Comparison of ENCODE assay signal across 1 cellular context in genomic region chr1:226479432-226479831, GRCh38.
A peak's percentile ranks its signal among the peaks of the same experiment; 100 is the strongest.
TF ChIP-seq lines count a peak whose summit lies in the region.

No MANE protein-coding gene starts in this region.

TF ChIP-seq in HepG2, 621 proteins besides CTCF, POLR2A, EP300 and RAD21 (continued from another document and continues in another):
- TF ChIP-seq RERE (CRISPR knock-in tag; IDR thresholded peaks at IDR 0.05; ENCODE audit: low read depth) (peak; percentile 98), FOXK2 (IDR thresholded peaks at IDR 0.05) (no peak), MEF2D (CRISPR knock-in tag; IDR thresholded peaks at IDR 0.05) (no peak), HNF4G (IDR thresholded peaks at IDR 0.05; ENCODE audit: borderline replicate concordance, low read depth, low read length) (no peak; the same call in 1 of the 2 replicates), HNF4G (CRISPR knock-in tag; IDR thresholded peaks at IDR 0.05; ENCODE audit: borderline replicate concordance, low read depth) (no peak), ZNF160 (CRISPR knock-in tag; IDR thresholded peaks at IDR 0.05) (no peak), ZNF746 (CRISPR knock-in tag; IDR thresholded peaks at IDR 0.05) (no peak), MIXL1 (CRISPR knock-in tag; IDR thresholded peaks at IDR 0.05) (peak; percentile 80; the same call in 1 of the 2 replicates), PRDM4 (CRISPR knock-in tag; IDR thresholded peaks at IDR 0.05; ENCODE audit: borderline replicate concordance) (no peak), ZBTB43 (CRISPR knock-in tag; conservative IDR thresholded peaks at IDR 0.05) (no peak), MAFG (CRISPR knock-in tag; IDR thresholded peaks at IDR 0.05) (no peak), SIX4 (CRISPR knock-in tag; IDR thresholded peaks at IDR 0.05) (peak; percentile 73; the same call in 1 of the 2 replicates), ARHGAP35 (CRISPR knock-in tag; IDR thresholded peaks at IDR 0.05; ENCODE audit: borderline replicate concordance) (no peak), MAF1 (CRISPR knock-in tag; IDR thresholded peaks at IDR 0.05; ENCODE audit: borderline replicate concordance) (no peak), TBL1XR1 (IDR thresholded peaks at IDR 0.05; ENCODE audit: borderline replicate concordance, low read length, partially characterized antibody) (peak; percentile 63), ZNF574 (CRISPR knock-in tag; IDR thresholded peaks at IDR 0.05) (no peak), BCLAF1 (IDR thresholded peaks at IDR 0.05) (no peak), SMARCE1 (IDR thresholded peaks at IDR 0.05; ENCODE audit: borderline replicate concordance) (no peak), SRSF4 (IDR thresholded peaks at IDR 0.05; ENCODE audit: low read depth, low read length, poor library complexity, severe bottlenecking) (no peak), ZNF646 (CRISPR knock-in tag; IDR thresholded peaks at IDR 0.05) (no peak), POGK (CRISPR knock-in tag; conservative IDR thresholded peaks at IDR 0.05) (no peak), ZBED4 (CRISPR knock-in tag; IDR thresholded peaks at IDR 0.05; ENCODE audit: borderline replicate concordance) (no peak)
